In the genomic region with DNA sequence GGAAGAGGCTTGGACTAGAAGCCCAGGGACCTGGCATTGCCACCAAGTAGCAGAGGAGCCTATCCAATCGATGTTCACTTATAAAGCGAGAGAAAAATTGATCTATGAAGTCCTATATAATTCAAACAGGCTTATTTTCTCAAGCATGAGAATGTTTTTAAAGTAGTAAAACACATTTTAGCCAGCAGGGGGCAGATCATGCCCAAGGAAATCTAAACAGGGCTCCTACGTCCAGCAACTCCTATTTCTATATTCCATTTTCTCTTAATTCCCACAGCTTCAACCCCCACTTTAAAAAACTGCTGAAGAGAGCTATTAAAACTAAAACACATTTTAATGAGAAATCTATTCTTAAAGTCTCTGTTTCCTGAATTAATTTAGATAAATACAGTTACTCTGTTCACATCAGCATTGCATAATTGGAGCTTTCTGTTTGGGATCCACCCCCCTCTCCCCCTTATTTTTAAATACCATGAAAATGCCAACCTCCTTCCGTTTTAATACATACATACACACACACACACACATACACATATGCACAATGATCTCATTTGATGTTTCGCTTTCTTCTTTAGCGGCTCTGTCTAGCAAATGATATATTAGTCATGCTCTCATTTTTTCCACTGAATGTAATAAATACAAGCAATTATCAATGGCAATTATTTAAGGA, we compare ENCODE assay signal across 8 cellular contexts.
DNase-seq lines count a peak whose midpoint lies in the region; ATAC-seq and TF ChIP-seq lines count a peak whose summit lies in the region.

No MANE protein-coding gene starts in this region.

- H3K36me3 ChIP-seq in heart right ventricle: no peaks in the 10 kb centered on the region

- H3K27me3 ChIP-seq in heart right ventricle: no peaks in the 10 kb centered on the region

- H3K36me3 Mint-ChIP-seq in activated CD8-positive, alpha-beta T cell treated with anti-CD3 and anti-CD28 coated beads for 36 hours (ENCODE audit: low read depth): no peaks in the 10 kb centered on the region

- H3K9me3 ChIP-seq in heart right ventricle: no peaks in the 10 kb centered on the region

- no peak overlapping the region for H3K27ac Mint-ChIP-seq in activated CD8-positive, alpha-beta T cell treated with anti-CD3 and anti-CD28 coated beads for 36 hours

- H3K27ac ChIP-seq in heart right ventricle: no peak overlapping the region

- intact Hi-C loops in activated CD8-positive, alpha-beta T cell treated with anti-CD3 and anti-CD28 coated beads for 36 hours (cut with micrococcal nuclease): loop anchor here (5.0 to 10.0 kb wide), 2 partner anchors 144 to 396 kb away; a partner anchor contains a TSS
- intact Hi-C loops in heart right ventricle (cut with DNase I): loop anchor here (1.0 to 10.0 kb wide), 12 partner anchors 141 to 400 kb away; a partner anchor contains a TSS
- intact Hi-C loops in sciatic nerve (cut with DNase I): loop anchor here (10.0 kb wide), 1 partner anchor 394 kb away; no protein-coding TSS in a partner anchor

- CTCF ChIA-PET in activated CD8-positive, alpha-beta T cell treated with anti-CD3 and anti-CD28 coated beads for 36 hours (lab: Charles Lee): interaction anchor here (0.6 to 2.6 kb wide), 15 partner anchors 9 to 416 kb away, joined by 3 to 23 read pairs (median 3); no protein-coding TSS in a partner anchor

- H3K27me3 Mint-ChIP-seq in activated CD8-positive, alpha-beta T cell treated with anti-CD3 and anti-CD28 coated beads for 36 hours: peaks cover 1% of the 10 kb centered on the region

- DNase-seq in SIG-M5 treated with dmso at 0.1 percent for 504 hours (lab: John Stamatoyannopoulos, UW; ENCODE audit: unreplicated experiment) (peak; percentile 48), SIG-M5 (lab: John Stamatoyannopoulos, UW) (no peak), NCI-H2171 (lab: John Stamatoyannopoulos, UW) (peak; percentile 32), heart right ventricle (peak in 1 of 2 donors; percentile 17), sciatic nerve (ENCODE audit: low spot score) (no peak), 8988T (no peak)
- peak; percentile 35 for DNase-seq in activated CD8-positive, alpha-beta T cell treated with anti-CD3 and anti-CD28 coated beads for 36 hours

- H3K9me3 Mint-ChIP-seq in activated CD8-positive, alpha-beta T cell treated with anti-CD3 and anti-CD28 coated beads for 36 hours: no peaks in the 10 kb centered on the region

- no peak overlapping the region for H3K4me3 Mint-ChIP-seq in activated CD8-positive, alpha-beta T cell treated with anti-CD3 and anti-CD28 coated beads for 36 hours

- TF ChIP-seq CTCF in activated CD8-positive, alpha-beta T cell treated with anti-CD3 and anti-CD28 coated beads for 36 hours (IDR thresholded peaks at IDR 0.05): peak; percentile 84
- peak; percentile 67 to 84 (median 77) for TF ChIP-seq CTCF in heart right ventricle (IDR thresholded peaks at IDR 0.05)

- POLR2A ChIA-PET in activated CD8-positive, alpha-beta T cell treated with anti-CD3 and anti-CD28 coated beads for 36 hours (lab: Charles Lee): interaction anchor here (1.0 kb wide), 1 partner anchor 399 kb away, joined by 3 read pairs; no protein-coding TSS in a partner anchor

- peaks cover 0 to 9% (median 0%) of the 10 kb centered on the region in 9 donors for H3K4me1 ChIP-seq in heart right ventricle

- H3K4me1 Mint-ChIP-seq in activated CD8-positive, alpha-beta T cell treated with anti-CD3 and anti-CD28 coated beads for 36 hours (ENCODE audit: low read depth): peaks cover 9% of the 10 kb centered on the region

- no peak overlapping the region for H3K4me3 ChIP-seq in heart right ventricle

- 34 to 35% methylated on average over 6 of the region's 6 CpGs for WGBS in heart right ventricle, 2 donors

- ATAC-seq in HG02798 (IDR thresholded peaks at IDR 0.05; ENCODE audit: poor library complexity, unreplicated experiment) (peak; percentile 71), heart right ventricle (peak in 2 of 8 donors; percentile 17 to 59), sciatic nerve (peak; percentile 50)
- peak; percentile 69 for ATAC-seq in activated CD8-positive, alpha-beta T cell treated with anti-CD3 and anti-CD28 coated beads for 36 hours

Comparison
In these comparisons a context has a peak if more than half of its experiments do, and no peak if none do; other contexts are left out.
1. DNase-seq: peak in SIG-M5 treated with dmso at 0.1 percent for 504 hours (single experiment), NCI-H2171 (single experiment) and activated CD8-positive, alpha-beta T cell treated with anti-CD3 and anti-CD28 coated beads for 36 hours (single experiment); none in SIG-M5 (single experiment), sciatic nerve (single experiment) and 8988T (single experiment).